ENCODE assay signal across 8 cellular contexts in genomic region chr11:119120639-119121007, GRCh38. TPM values are rescaled to one million over a fixed set of nuclear protein-coding genes. Genes with fewer than 3 reads are reported as not detected.
DNase-seq lines count a peak whose midpoint lies in the region; ATAC-seq and TF ChIP-seq lines count a peak whose summit lies in the region.

No MANE protein-coding gene starts in this region.

- peak overlapping the region; percentile 54 for H3K27ac ChIP-seq in brain microvascular endothelial cell

- no peaks in the 10 kb centered on the region for H3K9me3 ChIP-seq in ES-I3 (ENCODE audit: control insufficient read depth, insufficient read depth, low read length)

- H3K4me1 ChIP-seq in ES-I3 (ENCODE audit: insufficient read depth, low read length), result no peaks in the 10 kb centered on the region

- H3K27me3 ChIP-seq in brain microvascular endothelial cell (replicated peaks), result no peaks in the 10 kb centered on the region

- no peak for TF ChIP-seq CTCF in brain microvascular endothelial cell (IDR thresholded peaks at IDR 0.05; ENCODE audit: low read depth, low read length, missing control alignments)
- no peak for TF ChIP-seq CTCF in omental fat pad (IDR thresholded peaks at IDR 0.05)

- in situ Hi-C loops in brain microvascular endothelial cell (cut with HindIII; ENCODE audit: low pct_ligation_motif_present, low sequenced_read_pairs), result no loop called here

- peak overlapping the region; percentile 58 for H3K4me3 ChIP-seq in brain microvascular endothelial cell (ENCODE audit: low read depth, low read length)

- H3K9ac ChIP-seq in ES-I3 (ENCODE audit: low read depth, low read length), result peak overlapping the region; percentile 82

- H3K36me3 ChIP-seq in ES-I3 (ENCODE audit: insufficient read depth, low read length) (no peaks in the 10 kb centered on the region), brain microvascular endothelial cell (replicated peaks) (peaks cover 15% of the 10 kb centered on the region)

- ATAC-seq in omental fat pad (ENCODE audit: low FRiP score) (no peak), GM18873 (IDR thresholded peaks at IDR 0.05; ENCODE audit: low FRiP score, unreplicated experiment) (no peak)

- DNase-seq in NCI-H2081 (lab: John Stamatoyannopoulos, UW) (peak; percentile 36 to 72), brain microvascular endothelial cell (no peak), mesenteric fat pad (ENCODE audit: low spot score) (peak; percentile 26), amygdala (lab: John Stamatoyannopoulos, UW) (no peak), NCI-H510A treated with DMSO at 0.1 percent for 48 hours (lab: John Stamatoyannopoulos, UW) (no peak), omental fat pad (ENCODE audit: low spot score) (no peak)

RNA-seq across cellular contexts. Expression of gene HINFP, which starts 0.8 kb away (rescaled TPM):
- total RNA-seq in mesenteric fat pad (13.5 TPM), omental fat pad (10 to 100 TPM; 10.2 to 31.0 (median 24.4) TPM)

RNA-seq across cellular contexts. Expression of gene C2CD2L, which starts 13.5 kb away (rescaled TPM):
- total RNA-seq in mesenteric fat pad (11.0 TPM), omental fat pad (10 to 100 TPM in 1 of 4 donors, 1 to 10 TPM in 3; 8.2 to 10.7 (median 9.0) TPM)

RNA-seq across cellular contexts. Expression of gene DPAGT1, which starts 19.0 kb away (rescaled TPM):
- total RNA-seq in mesenteric fat pad (40.9 TPM), omental fat pad (10 to 100 TPM; 23.0 to 34.0 (median 28.5) TPM)

RNA-seq across cellular contexts. Expression of gene ABCG4, which starts 28.2 kb away (rescaled TPM):
- total RNA-seq in mesenteric fat pad, result not detected
- under 1 TPM in 2 of 4 donors, not detected in 2; 0.09 to 0.32 TPM for total RNA-seq in omental fat pad

RNA-seq across cellular contexts. Expression of gene HMBS, which starts 35.9 kb away (rescaled TPM):
- total RNA-seq in mesenteric fat pad, result 22.2 TPM
- 10 to 100 TPM in 1 of 4 donors, 1 to 10 TPM in 3; 7.2 to 11.7 (median 8.5) TPM for total RNA-seq in omental fat pad

Comparison
In these comparisons a context has a peak if more than half of its experiments do, and no peak if none do; other contexts are left out.
1. DNase-seq: peak in NCI-H2081 (2 of 2) and mesenteric fat pad (single experiment); none in brain microvascular endothelial cell (single experiment), amygdala (0 of 56), NCI-H510A treated with DMSO at 0.1 percent for 48 hours (single experiment) and omental fat pad (single experiment).